In the genomic region with DNA sequence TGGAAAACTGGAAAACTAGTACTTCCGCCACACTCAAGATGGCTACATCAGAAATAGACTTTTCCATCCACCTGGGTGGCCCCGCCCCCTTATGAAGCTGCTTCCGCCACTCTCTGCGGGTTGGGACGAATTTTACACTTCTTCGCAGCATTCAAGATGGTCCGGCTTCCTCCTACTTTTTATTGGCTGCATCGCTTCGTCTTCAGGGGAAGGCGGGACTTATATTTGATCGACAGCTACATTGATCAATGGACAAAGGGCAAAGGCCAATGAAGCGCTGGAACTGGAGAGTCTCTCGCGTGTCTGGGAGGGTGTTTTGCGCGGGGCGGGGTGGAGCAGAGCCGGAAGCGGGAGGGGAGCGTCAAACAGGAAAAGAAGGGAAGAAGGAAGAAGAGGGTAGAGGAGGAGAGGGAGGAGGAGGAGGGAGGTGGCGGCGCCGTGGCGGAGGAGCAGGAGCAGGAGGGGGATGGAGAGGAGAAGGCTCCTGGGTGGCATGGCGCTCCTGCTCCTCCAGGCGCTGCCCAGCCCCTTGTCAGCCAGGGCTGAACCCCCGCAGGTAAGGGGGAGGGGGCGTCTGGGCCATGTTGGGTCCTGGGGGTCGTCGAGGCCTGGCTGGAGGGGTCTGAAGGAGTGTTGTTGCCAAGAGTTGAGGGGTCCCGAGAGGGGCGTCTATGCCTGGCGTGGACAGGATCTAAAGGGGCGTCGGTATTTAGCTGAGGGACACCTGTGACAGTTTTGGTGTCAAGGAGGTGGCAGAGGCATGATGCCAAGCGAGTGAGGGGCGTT, we compare ENCODE assay signal across 8 cellular contexts. TPM values are rescaled to one million over a fixed set of nuclear protein-coding genes. Genes with fewer than 3 reads are reported as not detected.
DNase-seq lines count a peak whose midpoint lies in the region; ATAC-seq and TF ChIP-seq lines count a peak whose summit lies in the region.

Gene WBP1L (plus strand): TSS at position 361 of the 786 bp plus-strand sequence. CDS start 106 bp downstream, at position 467.

- TF ChIP-seq CTCF in GM12865 (IDR thresholded peaks at IDR 0.05; ENCODE audit: insufficient read depth, low read depth, low read length, missing control alignments), result no peak
- TF ChIP-seq CTCF in ovary (IDR thresholded peaks at IDR 0.05), result no peak
- peak in 1 of 6 experiments; percentile 14 for TF ChIP-seq CTCF in thyroid gland (IDR thresholded peaks at IDR 0.05)

- TF ChIP-seq EP300 in ovary (IDR thresholded peaks at IDR 0.05), result no peak

- H3K4me1 ChIP-seq in ovary (ENCODE audit: insufficient read depth) (peaks cover 4% of the 10 kb centered on the region), thyroid gland (peaks cover 41 to 42% of the 10 kb centered on the region in 2 donors)

- peak; percentile 48 for TF ChIP-seq POLR2A in ovary (IDR thresholded peaks at IDR 0.05)
- peak; percentile 70 to 80 for TF ChIP-seq POLR2A in thyroid gland (IDR thresholded peaks at IDR 0.05)

- intact Hi-C loops in Right ventricle myocardium inferior (cut with DNase I), result loop anchor here (2.0 to 10.0 kb wide), 4 partner anchors 31 to 491 kb away; partner anchors contain the start of gene BORCS7
- intact Hi-C loops in ovary (cut with DNase I), result no loop called here
- intact Hi-C loops in thyroid gland (cut with DNase I), result loop anchor here (10.0 kb wide), 1 partner anchor 71 kb away; no protein-coding TSS in a partner anchor

- DNase-seq in GM12865 (ENCODE audit: low read depth) (peak; percentile 99), NCI-H1417 (lab: John Stamatoyannopoulos, UW) (peak; percentile 93 to 99 (median 94)), SW 1271 (lab: John Stamatoyannopoulos, UW) (peak; percentile 94 to 99), Right ventricle myocardium inferior (ENCODE audit: missing footprints) (peak; percentile 96), ovary (peak; percentile 96 to 97 (median 96)), thyroid gland (peak; percentile 97 to 98)
- DNase-seq in activated naive CD8-positive, alpha-beta T cell treated with anti-CD3 and anti-CD28 coated beads, Interleukin-2, amount 50 U/mL, for 16 hours (ENCODE audit: low read depth, low spot score), result peak; percentile 90

- H3K27me3 ChIP-seq in ovary (no peaks in the 10 kb centered on the region), thyroid gland (no peaks in the 10 kb centered on the region)

- ATAC-seq in HG02759 (IDR thresholded peaks at IDR 0.05; ENCODE audit: unreplicated experiment) (peak; percentile 94), Right ventricle myocardium inferior (peak; percentile 99)

- 1% methylated on average over 37 of the region's 37 CpGs for WGBS in ovary, 3 donors
- 0 to 1% methylated on average over 37 of the region's 37 CpGs for WGBS in thyroid gland, 2 donors

- no peaks in the 10 kb centered on the region for H3K9me3 ChIP-seq in ovary
- H3K9me3 ChIP-seq in thyroid gland, result no peaks in the 10 kb centered on the region

- H3K36me3 ChIP-seq in ovary (no peaks in the 10 kb centered on the region), thyroid gland (no peaks in the 10 kb centered on the region)

- H3K27ac ChIP-seq in ovary (peak within 1 kb of the TSS; percentile 11 to 41), thyroid gland (peak within 1 kb of the TSS; percentile 84 to 93 (median 90))

- peak within 1 kb of the TSS; percentile 97 for H3K4me3 ChIP-seq in GM12865 (ENCODE audit: low read depth, low read length)
- H3K4me3 ChIP-seq in ovary, result peak within 1 kb of the TSS; percentile 81
- peak within 1 kb of the TSS; percentile 43 to 74 (median 57) for H3K4me3 ChIP-seq in thyroid gland (replicated peaks in 1 of 3)

RNA-seq across cellular contexts. Expression of gene WBP1L, which starts in this region (rescaled TPM):
- total RNA-seq in Right ventricle myocardium inferior (25.9 TPM), ovary (10 to 100 TPM; 45.5 to 71.8 (median 51.3) TPM), thyroid gland (100 to 1,000 TPM; 194 to 384 (median 314) TPM)
- 10 to 100 TPM; 40.6 to 46.5 TPM for polyA plus RNA-seq in ovary

Comparison
In these comparisons a context has a peak if more than half of its experiments do, and no peak if none do; other contexts are left out.
1. Peak in every context shown above with its lines: DNase-seq, ATAC-seq, H3K4me3 ChIP-seq and H3K27ac ChIP-seq.
2. intact Hi-C loops: an anchor here in Right ventricle myocardium inferior (2.0 to 10.0 kb wide) and thyroid gland (10.0 kb wide); none called in ovary.